Comparison of ENCODE assay signal across 1 cellular context in the genomic region with DNA sequence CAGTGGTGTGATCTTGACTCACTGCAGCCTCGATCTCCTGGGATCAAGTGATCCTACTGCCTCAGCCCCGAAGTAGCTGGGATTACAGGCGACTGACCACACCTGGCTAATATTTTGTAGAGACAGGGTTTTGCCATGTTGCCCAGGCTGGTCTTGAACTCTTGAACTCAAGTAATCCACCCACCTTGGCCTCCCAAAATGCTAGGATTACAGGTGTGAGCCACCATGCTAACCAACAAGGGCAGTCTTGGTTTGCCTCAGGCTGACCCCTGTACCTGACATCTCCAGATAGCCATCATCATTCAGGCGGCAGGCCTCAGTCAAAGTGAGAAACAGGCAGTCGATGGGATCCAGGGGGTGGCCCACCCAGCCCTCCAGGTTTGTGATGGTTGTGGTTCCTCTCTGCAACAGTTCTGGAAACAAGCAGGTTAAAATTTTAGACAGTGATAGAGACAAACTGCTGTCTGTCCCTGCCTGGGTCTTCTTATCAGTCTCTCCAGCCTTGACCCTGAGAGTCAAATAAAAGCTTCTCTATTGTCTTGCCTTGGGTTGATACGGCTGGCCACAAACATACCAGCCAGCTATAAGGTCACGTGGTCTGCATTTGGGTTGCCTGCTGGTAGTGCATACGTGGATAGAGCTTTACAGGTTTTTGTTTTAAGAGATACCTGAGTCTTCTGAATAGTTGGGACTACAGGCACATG.
A peak's percentile ranks its signal among the peaks of the same experiment; 100 is the strongest.
TF ChIP-seq lines count a peak whose summit lies in the region.

No MANE protein-coding gene starts in this region.

TF ChIP-seq in K562, 482 proteins besides CTCF, POLR2A, EP300 and RAD21 (continued from another document and continues in another):
- TF ChIP-seq YY1 (IDR thresholded peaks at IDR 0.05; ENCODE audit: borderline replicate concordance in 1 of 3, control insufficient read depth in 1 of 3, extremely low read depth in 1 of 3, insufficient read depth in 3 of 3, insufficient read length in 1 of 3, insufficient replicate concordance in 2 of 3, low read depth in 1 of 3, low read length in 2 of 3), result no peak
- TF ChIP-seq RUNX1 (IDR thresholded peaks at IDR 0.05; ENCODE audit: low read depth), result no peak
- no peak for TF ChIP-seq NFE2L1 (tag; IDR thresholded peaks at IDR 0.05; ENCODE audit: borderline replicate concordance, low read depth)
- no peak for TF ChIP-seq CEBPB (tag; IDR thresholded peaks at IDR 0.05)
- TF ChIP-seq SP2 (IDR thresholded peaks at IDR 0.05; ENCODE audit: extremely low read depth, low read depth, low read length, poor library complexity, severe bottlenecking), result no peak
- no peak for TF ChIP-seq JUN (IDR thresholded peaks at IDR 0.05; ENCODE audit: borderline replicate concordance, low read depth, low read length)
- no peak for TF ChIP-seq JUN (CRISPR knock-in tag; IDR thresholded peaks at IDR 0.05; ENCODE audit: borderline replicate concordance)
- TF ChIP-seq IRF2 (CRISPR knock-in tag; IDR thresholded peaks at IDR 0.05), result no peak
- TF ChIP-seq EZH2 (IDR thresholded peaks at IDR 0.05; ENCODE audit: borderline replicate concordance, low read depth, low read length), result no peak
- TF ChIP-seq NR2C2 (CRISPR knock-in tag; IDR thresholded peaks at IDR 0.05), result no peak
- TF ChIP-seq NR2C2 (tag; IDR thresholded peaks at IDR 0.05), result 0 out of 2 replicates have a peak, but pooled peaks have one; percentile 34
- TF ChIP-seq ZNF57 (CRISPR knock-in tag; IDR thresholded peaks at IDR 0.05), result no peak
- no peak for TF ChIP-seq ZNF143 (CRISPR knock-in tag; IDR thresholded peaks at IDR 0.05)
- no peak for TF ChIP-seq NCOA4 (IDR thresholded peaks at IDR 0.05; ENCODE audit: partially characterized antibody)
- no peak for TF ChIP-seq SMAD2 (IDR thresholded peaks at IDR 0.05; ENCODE audit: low read depth, low read length)
- TF ChIP-seq, protein P1, sequence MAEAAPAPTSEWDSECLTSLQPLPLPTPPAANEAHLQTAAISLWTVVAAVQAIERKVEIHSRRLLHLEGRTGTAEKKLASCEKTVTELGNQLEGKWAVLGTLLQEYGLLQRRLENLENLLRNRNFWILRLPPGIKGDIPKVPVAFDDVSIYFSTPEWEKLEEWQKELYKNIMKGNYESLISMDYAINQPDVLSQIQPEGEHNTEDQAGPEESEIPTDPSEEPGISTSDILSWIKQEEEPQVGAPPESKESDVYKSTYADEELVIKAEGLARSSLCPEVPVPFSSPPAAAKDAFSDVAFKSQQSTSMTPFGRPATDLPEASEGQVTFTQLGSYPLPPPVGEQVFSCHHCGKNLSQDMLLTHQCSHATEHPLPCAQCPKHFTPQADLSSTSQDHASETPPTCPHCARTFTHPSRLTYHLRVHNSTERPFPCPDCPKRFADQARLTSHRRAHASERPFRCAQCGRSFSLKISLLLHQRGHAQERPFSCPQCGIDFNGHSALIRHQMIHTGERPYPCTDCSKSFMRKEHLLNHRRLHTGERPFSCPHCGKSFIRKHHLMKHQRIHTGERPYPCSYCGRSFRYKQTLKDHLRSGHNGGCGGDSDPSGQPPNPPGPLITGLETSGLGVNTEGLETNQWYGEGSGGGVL (CRISPR knock-in tag; IDR thresholded peaks at IDR 0.05), result no peak
- TF ChIP-seq ASH1L (IDR thresholded peaks at IDR 0.05; ENCODE audit: borderline replicate concordance, low read depth, partially characterized antibody), result no peak
- no peak for TF ChIP-seq LARP7 (IDR thresholded peaks at IDR 0.05)
- no peak for TF ChIP-seq ZC3H4 (CRISPR knock-in tag; IDR thresholded peaks at IDR 0.05; ENCODE audit: borderline replicate concordance)
- no peak for TF ChIP-seq NFYB (IDR thresholded peaks at IDR 0.05; ENCODE audit: extremely low read depth, insufficient read length)
- TF ChIP-seq, protein P2, sequence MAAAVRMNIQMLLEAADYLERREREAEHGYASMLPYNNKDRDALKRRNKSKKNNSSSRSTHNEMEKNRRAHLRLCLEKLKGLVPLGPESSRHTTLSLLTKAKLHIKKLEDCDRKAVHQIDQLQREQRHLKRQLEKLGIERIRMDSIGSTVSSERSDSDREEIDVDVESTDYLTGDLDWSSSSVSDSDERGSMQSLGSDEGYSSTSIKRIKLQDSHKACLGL (CRISPR knock-in tag; IDR thresholded peaks at IDR 0.05; ENCODE audit: borderline replicate concordance, poor library complexity, severe bottlenecking), result no peak
- no peak for TF ChIP-seq DNMT1 (IDR thresholded peaks at IDR 0.05)
- peak; percentile 98 for TF ChIP-seq CBFA2T3 (IDR thresholded peaks at IDR 0.05)
- TF ChIP-seq MCM7 (IDR thresholded peaks at IDR 0.05), result no peak
- TF ChIP-seq RBM25 (IDR thresholded peaks at IDR 0.05; ENCODE audit: low read depth, low read length, severe bottlenecking), result no peak
- peak; percentile 79; the same call in 1 of the 2 replicates for TF ChIP-seq MYNN (IDR thresholded peaks at IDR 0.05)
- no peak for TF ChIP-seq MYNN (CRISPR knock-in tag; IDR thresholded peaks at IDR 0.05)
- TF ChIP-seq CBFA2T2 (conservative IDR thresholded peaks at IDR 0.05), result peak; percentile 98
- peak; percentile 95 for TF ChIP-seq PML (IDR thresholded peaks at IDR 0.05; ENCODE audit: low read length)
- TF ChIP-seq COPS2 (conservative IDR thresholded peaks at IDR 0.05), result no peak
- no peak for TF ChIP-seq PCBP1 (IDR thresholded peaks at IDR 0.05; ENCODE audit: low read depth, low read length, poor library complexity, severe bottlenecking)
- TF ChIP-seq, protein P3, sequence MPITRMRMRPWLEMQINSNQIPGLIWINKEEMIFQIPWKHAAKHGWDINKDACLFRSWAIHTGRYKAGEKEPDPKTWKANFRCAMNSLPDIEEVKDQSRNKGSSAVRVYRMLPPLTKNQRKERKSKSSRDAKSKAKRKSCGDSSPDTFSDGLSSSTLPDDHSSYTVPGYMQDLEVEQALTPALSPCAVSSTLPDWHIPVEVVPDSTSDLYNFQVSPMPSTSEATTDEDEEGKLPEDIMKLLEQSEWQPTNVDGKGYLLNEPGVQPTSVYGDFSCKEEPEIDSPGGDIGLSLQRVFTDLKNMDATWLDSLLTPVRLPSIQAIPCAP (CRISPR knock-in tag; IDR thresholded peaks at IDR 0.05; ENCODE audit: borderline replicate concordance), result no peak
- peak; percentile 41; the same call in 1 of the 2 replicates for TF ChIP-seq KLF6 (CRISPR knock-in tag; IDR thresholded peaks at IDR 0.05; ENCODE audit: borderline replicate concordance)
- no peak; the same call in 1 of the 2 replicates for TF ChIP-seq EGR1 (conservative IDR thresholded peaks at IDR 0.05)
- no peak for TF ChIP-seq NELFE (IDR thresholded peaks at IDR 0.05; ENCODE audit: insufficient read depth, insufficient read length)
- TF ChIP-seq MYC (IDR thresholded peaks at IDR 0.05; ENCODE audit: low read depth, low read length), result no peak; the same call in 1 of the 2 replicates
- TF ChIP-seq MYC (CRISPR knock-in tag; IDR thresholded peaks at IDR 0.05; ENCODE audit: borderline replicate concordance, low read depth), result 0 out of 2 replicates have a peak, but pooled peaks have one; percentile 41
- peak; percentile 97 for TF ChIP-seq TAL1 (IDR thresholded peaks at IDR 0.05)
- TF ChIP-seq TSC22D4 (tag; IDR thresholded peaks at IDR 0.05), result no peak
- TF ChIP-seq HNRNPH1 (optimal IDR thresholded peaks at IDR 0.05; ENCODE audit: low read depth, low read length), result no peak
- TF ChIP-seq, protein P4, sequence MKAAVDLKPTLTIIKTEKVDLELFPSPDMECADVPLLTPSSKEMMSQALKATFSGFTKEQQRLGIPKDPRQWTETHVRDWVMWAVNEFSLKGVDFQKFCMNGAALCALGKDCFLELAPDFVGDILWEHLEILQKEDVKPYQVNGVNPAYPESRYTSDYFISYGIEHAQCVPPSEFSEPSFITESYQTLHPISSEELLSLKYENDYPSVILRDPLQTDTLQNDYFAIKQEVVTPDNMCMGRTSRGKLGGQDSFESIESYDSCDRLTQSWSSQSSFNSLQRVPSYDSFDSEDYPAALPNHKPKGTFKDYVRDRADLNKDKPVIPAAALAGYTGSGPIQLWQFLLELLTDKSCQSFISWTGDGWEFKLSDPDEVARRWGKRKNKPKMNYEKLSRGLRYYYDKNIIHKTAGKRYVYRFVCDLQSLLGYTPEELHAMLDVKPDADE (conservative IDR thresholded peaks at IDR 0.05; ENCODE audit: control insufficient read depth, low read depth, low read length), result no peak
- TF ChIP-seq, protein P5, sequence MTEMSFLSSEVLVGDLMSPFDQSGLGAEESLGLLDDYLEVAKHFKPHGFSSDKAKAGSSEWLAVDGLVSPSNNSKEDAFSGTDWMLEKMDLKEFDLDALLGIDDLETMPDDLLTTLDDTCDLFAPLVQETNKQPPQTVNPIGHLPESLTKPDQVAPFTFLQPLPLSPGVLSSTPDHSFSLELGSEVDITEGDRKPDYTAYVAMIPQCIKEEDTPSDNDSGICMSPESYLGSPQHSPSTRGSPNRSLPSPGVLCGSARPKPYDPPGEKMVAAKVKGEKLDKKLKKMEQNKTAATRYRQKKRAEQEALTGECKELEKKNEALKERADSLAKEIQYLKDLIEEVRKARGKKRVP (CRISPR knock-in tag; IDR thresholded peaks at IDR 0.05), result peak; percentile 11; the same call in 1 of the 2 replicates
- no peak for TF ChIP-seq MIER1 (IDR thresholded peaks at IDR 0.05; ENCODE audit: low read depth)
- TF ChIP-seq HSF4 (CRISPR knock-in tag; IDR thresholded peaks at IDR 0.05; ENCODE audit: borderline replicate concordance), result no peak
- TF ChIP-seq MCM3 (IDR thresholded peaks at IDR 0.05), result no peak
- no peak for TF ChIP-seq ZNF76 (CRISPR knock-in tag; IDR thresholded peaks at IDR 0.05; ENCODE audit: borderline replicate concordance)
- TF ChIP-seq, protein P6, sequence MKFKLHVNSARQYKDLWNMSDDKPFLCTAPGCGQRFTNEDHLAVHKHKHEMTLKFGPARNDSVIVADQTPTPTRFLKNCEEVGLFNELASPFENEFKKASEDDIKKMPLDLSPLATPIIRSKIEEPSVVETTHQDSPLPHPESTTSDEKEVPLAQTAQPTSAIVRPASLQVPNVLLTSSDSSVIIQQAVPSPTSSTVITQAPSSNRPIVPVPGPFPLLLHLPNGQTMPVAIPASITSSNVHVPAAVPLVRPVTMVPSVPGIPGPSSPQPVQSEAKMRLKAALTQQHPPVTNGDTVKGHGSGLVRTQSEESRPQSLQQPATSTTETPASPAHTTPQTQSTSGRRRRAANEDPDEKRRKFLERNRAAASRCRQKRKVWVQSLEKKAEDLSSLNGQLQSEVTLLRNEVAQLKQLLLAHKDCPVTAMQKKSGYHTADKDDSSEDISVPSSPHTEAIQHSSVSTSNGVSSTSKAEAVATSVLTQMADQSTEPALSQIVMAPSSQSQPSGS (CRISPR knock-in tag; IDR thresholded peaks at IDR 0.05), result no peak
- TF ChIP-seq ZBTB1 (CRISPR knock-in tag; IDR thresholded peaks at IDR 0.05; ENCODE audit: borderline replicate concordance, low read depth), result 0 out of 2 replicates have a peak, but pooled peaks have one; percentile 43
- peak; percentile 83 for TF ChIP-seq MTA3 (IDR thresholded peaks at IDR 0.05; ENCODE audit: borderline replicate concordance)
- TF ChIP-seq, protein P7, sequence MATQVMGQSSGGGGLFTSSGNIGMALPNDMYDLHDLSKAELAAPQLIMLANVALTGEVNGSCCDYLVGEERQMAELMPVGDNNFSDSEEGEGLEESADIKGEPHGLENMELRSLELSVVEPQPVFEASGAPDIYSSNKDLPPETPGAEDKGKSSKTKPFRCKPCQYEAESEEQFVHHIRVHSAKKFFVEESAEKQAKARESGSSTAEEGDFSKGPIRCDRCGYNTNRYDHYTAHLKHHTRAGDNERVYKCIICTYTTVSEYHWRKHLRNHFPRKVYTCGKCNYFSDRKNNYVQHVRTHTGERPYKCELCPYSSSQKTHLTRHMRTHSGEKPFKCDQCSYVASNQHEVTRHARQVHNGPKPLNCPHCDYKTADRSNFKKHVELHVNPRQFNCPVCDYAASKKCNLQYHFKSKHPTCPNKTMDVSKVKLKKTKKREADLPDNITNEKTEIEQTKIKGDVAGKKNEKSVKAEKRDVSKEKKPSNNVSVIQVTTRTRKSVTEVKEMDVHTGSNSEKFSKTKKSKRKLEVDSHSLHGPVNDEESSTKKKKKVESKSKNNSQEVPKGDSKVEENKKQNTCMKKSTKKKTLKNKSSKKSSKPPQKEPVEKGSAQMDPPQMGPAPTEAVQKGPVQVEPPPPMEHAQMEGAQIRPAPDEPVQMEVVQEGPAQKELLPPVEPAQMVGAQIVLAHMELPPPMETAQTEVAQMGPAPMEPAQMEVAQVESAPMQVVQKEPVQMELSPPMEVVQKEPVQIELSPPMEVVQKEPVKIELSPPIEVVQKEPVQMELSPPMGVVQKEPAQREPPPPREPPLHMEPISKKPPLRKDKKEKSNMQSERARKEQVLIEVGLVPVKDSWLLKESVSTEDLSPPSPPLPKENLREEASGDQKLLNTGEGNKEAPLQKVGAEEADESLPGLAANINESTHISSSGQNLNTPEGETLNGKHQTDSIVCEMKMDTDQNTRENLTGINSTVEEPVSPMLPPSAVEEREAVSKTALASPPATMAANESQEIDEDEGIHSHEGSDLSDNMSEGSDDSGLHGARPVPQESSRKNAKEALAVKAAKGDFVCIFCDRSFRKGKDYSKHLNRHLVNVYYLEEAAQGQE (CRISPR knock-in tag; IDR thresholded peaks at IDR 0.05; ENCODE audit: low read depth), result no peak
- TF ChIP-seq TBL1XR1 (IDR thresholded peaks at IDR 0.05; ENCODE audit: low read length in 2 of 2), result peak; percentile 37 to 92; a peak in 3 of 4 replicates
- no peak for TF ChIP-seq FOXP1 (CRISPR knock-in tag; IDR thresholded peaks at IDR 0.05)
- no peak for TF ChIP-seq KAT8 (IDR thresholded peaks at IDR 0.05; ENCODE audit: low read depth)
- no peak for TF ChIP-seq MAFK (IDR thresholded peaks at IDR 0.05; ENCODE audit: low read length)
- no peak for TF ChIP-seq ILF3 (IDR thresholded peaks at IDR 0.05; ENCODE audit: borderline replicate concordance)
- TF ChIP-seq, protein P8, sequence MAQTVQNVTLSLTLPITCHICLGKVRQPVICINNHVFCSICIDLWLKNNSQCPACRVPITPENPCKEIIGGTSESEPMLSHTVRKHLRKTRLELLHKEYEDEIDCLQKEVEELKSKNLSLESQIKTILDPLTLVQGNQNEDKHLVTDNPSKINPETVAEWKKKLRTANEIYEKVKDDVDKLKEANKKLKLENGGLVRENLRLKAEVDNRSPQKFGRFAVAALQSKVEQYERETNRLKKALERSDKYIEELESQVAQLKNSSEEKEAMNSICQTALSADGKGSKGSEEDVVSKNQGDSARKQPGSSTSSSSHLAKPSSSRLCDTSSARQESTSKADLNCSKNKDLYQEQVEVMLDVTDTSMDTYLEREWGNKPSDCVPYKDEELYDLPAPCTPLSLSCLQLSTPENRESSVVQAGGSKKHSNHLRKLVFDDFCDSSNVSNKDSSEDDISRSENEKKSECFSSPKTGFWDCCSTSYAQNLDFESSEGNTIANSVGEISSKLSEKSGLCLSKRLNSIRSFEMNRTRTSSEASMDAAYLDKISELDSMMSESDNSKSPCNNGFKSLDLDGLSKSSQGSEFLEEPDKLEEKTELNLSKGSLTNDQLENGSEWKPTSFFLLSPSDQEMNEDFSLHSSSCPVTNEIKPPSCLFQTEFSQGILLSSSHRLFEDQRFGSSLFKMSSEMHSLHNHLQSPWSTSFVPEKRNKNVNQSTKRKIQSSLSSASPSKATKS (CRISPR knock-in tag; IDR thresholded peaks at IDR 0.05), result no peak
- TF ChIP-seq, protein P9, sequence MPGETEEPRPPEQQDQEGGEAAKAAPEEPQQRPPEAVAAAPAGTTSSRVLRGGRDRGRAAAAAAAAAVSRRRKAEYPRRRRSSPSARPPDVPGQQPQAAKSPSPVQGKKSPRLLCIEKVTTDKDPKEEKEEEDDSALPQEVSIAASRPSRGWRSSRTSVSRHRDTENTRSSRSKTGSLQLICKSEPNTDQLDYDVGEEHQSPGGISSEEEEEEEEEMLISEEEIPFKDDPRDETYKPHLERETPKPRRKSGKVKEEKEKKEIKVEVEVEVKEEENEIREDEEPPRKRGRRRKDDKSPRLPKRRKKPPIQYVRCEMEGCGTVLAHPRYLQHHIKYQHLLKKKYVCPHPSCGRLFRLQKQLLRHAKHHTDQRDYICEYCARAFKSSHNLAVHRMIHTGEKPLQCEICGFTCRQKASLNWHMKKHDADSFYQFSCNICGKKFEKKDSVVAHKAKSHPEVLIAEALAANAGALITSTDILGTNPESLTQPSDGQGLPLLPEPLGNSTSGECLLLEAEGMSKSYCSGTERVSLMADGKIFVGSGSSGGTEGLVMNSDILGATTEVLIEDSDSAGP (CRISPR knock-in tag; IDR thresholded peaks at IDR 0.05), result no peak
